In the genomic region with DNA sequence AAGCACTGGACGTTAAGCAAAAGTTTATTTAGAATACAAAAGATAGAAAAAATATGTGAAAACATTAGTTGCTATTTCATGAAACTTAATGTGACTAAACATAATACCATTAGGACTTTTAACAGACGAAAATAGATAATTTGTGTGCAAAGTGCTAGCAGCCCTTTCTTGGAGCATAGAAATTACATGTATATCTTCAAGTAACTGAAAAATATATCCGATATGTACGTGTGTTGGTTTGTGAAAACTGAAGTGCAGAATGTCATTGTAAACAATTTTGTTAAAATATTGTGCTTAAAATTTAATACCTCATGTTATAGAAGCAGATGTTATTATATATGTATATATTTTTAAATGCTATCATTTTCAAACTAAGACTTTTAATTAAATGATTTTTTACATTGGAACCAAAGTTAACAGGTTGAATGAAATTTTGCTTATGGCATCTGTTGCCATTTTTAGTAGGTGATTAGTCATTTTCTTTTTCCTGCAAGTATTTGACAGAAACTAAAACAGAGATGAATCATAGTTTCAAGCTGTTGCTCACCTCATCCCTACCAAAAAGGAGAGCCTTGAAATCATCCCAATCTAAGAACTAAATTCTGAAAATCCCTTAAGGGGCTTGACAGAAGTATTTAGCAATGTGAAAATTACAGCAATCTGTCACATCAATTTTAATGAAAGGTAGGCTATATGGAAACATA, we compare ENCODE assay signal across 11 cellular contexts.
DNase-seq lines count a peak whose midpoint lies in the region; ATAC-seq lines count a peak whose summit lies in the region.
"Had no signal": no experiment of that assay in that cellular context is flagged by ENCODE, and none has a peak within 500 bp of the region (broad histone marks: within the 10 kb centered on the region; RNA-seq: fewer than 3 reads in every experiment).

No MANE protein-coding gene starts in this region.

- DNase-seq in ELR (ENCODE audit: low read depth), result peak; percentile 72
- DNase-seq in HS-5 (ENCODE audit: low read depth), result peak; percentile 16
- peak; percentile 50 for DNase-seq in fibroblast of peridontal ligament (ENCODE audit: extremely low read depth)
- no peak for DNase-seq in NCI-H146 (lab: John Stamatoyannopoulos, UW)
- DNase-seq in SHP77 (lab: John Stamatoyannopoulos, UW), result no peak
- no peak for DNase-seq in cerebellar nuclear complex (lab: John Stamatoyannopoulos, UW)
- DNase-seq: activated naive CD4-positive, alpha-beta T cell treated with anti-CD3 and anti-CD28 coated beads for 36 hours; NCI-H1436 had no signal

- ATAC-seq in GM21576 (IDR thresholded peaks at IDR 0.05; ENCODE audit: unreplicated experiment) (peak; percentile 69), HG03139 (IDR thresholded peaks at IDR 0.05; ENCODE audit: unreplicated experiment) (no peak)
- ATAC-seq: gastroesophageal sphincter had no signal

Comparison
In these comparisons a context has a peak if more than half of its experiments do, and no peak if none do; other contexts are left out.
1. DNase-seq: peak in ELR (single experiment), HS-5 (single experiment) and fibroblast of peridontal ligament (single experiment); none in NCI-H146 (single experiment), SHP77 (0 of 2) and cerebellar nuclear complex (0 of 2).